14 cellular contexts compared by ENCODE assay signal in genomic region chr17:76254275-76254674, GRCh38.
"Had no signal": no experiment of that assay in that cellular context is flagged by ENCODE, and none has a peak within 500 bp of the region (broad histone marks: within the 10 kb centered on the region; RNA-seq: fewer than 3 reads in every experiment).

No MANE protein-coding gene starts in this region.

- ATAC-seq: effector memory CD8-positive, alpha-beta T cell; stimulated activated memory B cell treated with anti-CD40 and anti-IgM and Interleukin-4, amounts not matched to agents 10 μg/mL and 1 μg/mL and 100 μg/mL, for 72 hours had no signal

- H3K4me3 Mint-ChIP-seq: effector memory CD8-positive, alpha-beta T cell; stimulated activated memory B cell treated with anti-CD40 and anti-IgM and Interleukin-4, amounts not matched to agents 10 μg/mL and 1 μg/mL and 100 μg/mL, for 72 hours had no signal

- DNase-seq: activated CD4-positive, alpha-beta T cell treated with anti-CD3 and anti-CD28 coated beads for 4 hours; activated naive CD4-positive, alpha-beta T cell; brain microvascular endothelial cell; effector memory CD8-positive, alpha-beta T cell; hippocampal formation; nucleus accumbens; SHP77 treated with DMSO at 0.1 percent for 48 hours; spleen; stimulated activated CD4-positive, alpha-beta T cell treated with anti-CD3 and anti-CD28 coated beads, Interleukin-1b, Interleukin-23, amount 100 ng/mL, for 48 hours; T1000; transverse colon had no signal

- H3K27ac Mint-ChIP-seq: effector memory CD8-positive, alpha-beta T cell; progenitor cell of endocrine pancreas; stimulated activated memory B cell treated with anti-CD40 and anti-IgM and Interleukin-4, amounts not matched to agents 10 μg/mL and 1 μg/mL and 100 μg/mL, for 72 hours had no signal

- H3K9me3 Mint-ChIP-seq: stimulated activated memory B cell treated with anti-CD40 and anti-IgM and Interleukin-4, amounts not matched to agents 10 μg/mL and 1 μg/mL and 100 μg/mL, for 72 hours had no signal

- H3K9me3 ChIP-seq: spleen, transverse colon had no signal

- H3K4me3 ChIP-seq: spleen, transverse colon had no signal

- H3K27me3 Mint-ChIP-seq: effector memory CD8-positive, alpha-beta T cell; progenitor cell of endocrine pancreas; stimulated activated memory B cell treated with anti-CD40 and anti-IgM and Interleukin-4, amounts not matched to agents 10 μg/mL and 1 μg/mL and 100 μg/mL, for 72 hours had no signal

- H3K36me3 Mint-ChIP-seq: stimulated activated memory B cell treated with anti-CD40 and anti-IgM and Interleukin-4, amounts not matched to agents 10 μg/mL and 1 μg/mL and 100 μg/mL, for 72 hours had no signal

- H3K27ac ChIP-seq: brain microvascular endothelial cell, VCaP had no signal

- H3K36me3 ChIP-seq: brain microvascular endothelial cell, spleen, transverse colon had no signal

- H3K27me3 ChIP-seq: brain microvascular endothelial cell, spleen, transverse colon had no signal
